Comparison of ENCODE assay signal across 1 cellular context in genomic region chr1:121020350-121021236, GRCh38.
TF ChIP-seq lines count a peak whose summit lies in the region.

No MANE protein-coding gene starts in this region.

TF ChIP-seq in H1, 55 proteins besides CTCF, POLR2A, EP300 and RAD21:
- 0 out of 2 replicates have a peak, but pooled peaks have one; percentile 46 for TF ChIP-seq RBBP5 (IDR thresholded peaks at IDR 0.05; ENCODE audit: borderline replicate concordance, low read depth, low read length)
- peak; percentile 96 for TF ChIP-seq TBP (IDR thresholded peaks at IDR 0.05; ENCODE audit: low read depth, low read length)
- TF ChIP-seq ASH2L (IDR thresholded peaks at IDR 0.05; ENCODE audit: low read length) = peak; percentile 54
